Comparison of ENCODE assay signal across 8 cellular contexts in the genomic region with DNA sequence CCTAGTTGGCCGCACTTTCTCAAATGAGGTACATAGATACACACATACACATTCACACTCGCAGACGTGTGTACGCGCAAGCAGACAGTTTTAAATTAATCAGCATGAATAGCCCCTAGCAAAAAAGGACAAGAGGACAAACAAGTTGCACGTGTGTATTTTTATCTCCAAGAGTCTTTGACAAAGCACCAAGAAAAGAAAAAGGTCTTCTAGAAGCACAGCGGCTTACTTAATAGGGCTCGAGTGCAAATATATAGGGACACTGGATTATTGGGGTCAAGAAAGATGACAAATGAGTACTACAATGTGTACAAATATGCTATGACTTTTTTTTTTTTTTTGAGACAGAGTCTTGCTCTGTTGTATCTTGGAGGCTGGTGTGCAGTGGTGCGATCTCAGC. TPM values are rescaled to one million over a fixed set of nuclear protein-coding genes. Genes with fewer than 3 reads are reported as not detected.
DNase-seq lines count a peak whose midpoint lies in the region; ATAC-seq and TF ChIP-seq lines count a peak whose summit lies in the region.

No MANE protein-coding gene starts in this region.

- peak overlapping the region; percentile 89 for H2AFZ ChIP-seq in parathyroid adenoma
- no peak overlapping the region for H2AFZ ChIP-seq in GM23248

- H3K27me3 Mint-ChIP-seq in Calu3 (ENCODE audit: unreplicated experiment) = peaks cover 33% of the 10 kb centered on the region

- H3K27ac ChIP-seq in parathyroid adenoma (peak overlapping the region; percentile 79), GM23248 (no peak overlapping the region), WERI-Rb-1 (no peak overlapping the region)

- ATAC-seq in HG02973 (IDR thresholded peaks at IDR 0.05; ENCODE audit: unreplicated experiment) = no peak

- H3K9ac ChIP-seq in parathyroid adenoma = no peak overlapping the region
- no peak overlapping the region for H3K9ac ChIP-seq in GM23248

- 88 to 90% methylated on average over 9 of the region's 9 CpGs for WGBS in GM23248 (ENCODE audit: low coverage in 1 of 2, low lambda C conversion rate in 2 of 2, missing lambda C conversion rate in 2 of 2), 2 experiments

- H3K36me3 ChIP-seq in parathyroid adenoma (ENCODE audit: control insufficient read depth, insufficient read depth, low read length) = no peaks in the 10 kb centered on the region
- no peaks in the 10 kb centered on the region for H3K36me3 ChIP-seq in GM23248 (ENCODE audit: low read depth)
- H3K36me3 ChIP-seq in WERI-Rb-1 = no peaks in the 10 kb centered on the region

- DNase-seq in Calu3 (no peak), cerebellar cortex (ENCODE audit: low spot score) (peak; percentile 29), GM23248 (no peak), NCI-H2227 (lab: John Stamatoyannopoulos, UW; ENCODE audit: unreplicated experiment) (no peak), WERI-Rb-1 (no peak)
- DNase-seq in Jurkat, Clone E6-1 (ENCODE audit: low read depth, low spot score) = no peak

- H3K36me3 Mint-ChIP-seq in Calu3 (ENCODE audit: insufficient read depth, unreplicated experiment) = peaks cover 26% of the 10 kb centered on the region

- in situ Hi-C loops in GM23248 (cut with MboI) = loop anchor here (5.0 kb wide), 1 partner anchor 304 kb away; no protein-coding TSS in a partner anchor

- no peaks in the 10 kb centered on the region for H3K9me3 Mint-ChIP-seq in Calu3 (ENCODE audit: low read depth, unreplicated experiment)

- H3K9me3 ChIP-seq in parathyroid adenoma (ENCODE audit: control insufficient read depth, low read length) (no peaks in the 10 kb centered on the region), GM23248 (ENCODE audit: low read depth) (no peaks in the 10 kb centered on the region), WERI-Rb-1 (ENCODE audit: severe bottlenecking) (no peaks in the 10 kb centered on the region)

- CTCF ChIA-PET in Calu3 (lab: Charles Lee) = no interaction called here

- BruUV-seq in Calu3 (replicated peaks; lab: Mats Ljungman, UMichigan) = no TSS peak

- H4K20me1 ChIP-seq in GM23248 (ENCODE audit: insufficient read depth) = no peaks in the 10 kb centered on the region

- no peak for TF ChIP-seq CTCF in Calu3 (IDR thresholded peaks at IDR 0.05; ENCODE audit: unreplicated experiment)
- no peak for TF ChIP-seq CTCF in parathyroid adenoma (IDR thresholded peaks at IDR 0.05)
- TF ChIP-seq CTCF in WERI-Rb-1 (IDR thresholded peaks at IDR 0.05; ENCODE audit: low read depth, low read length) = no peak

- peak overlapping the region; percentile 85 for H3K4me3 ChIP-seq in Jurkat, Clone E6-1 (ENCODE audit: low read length)
- no peak overlapping the region for H3K4me3 ChIP-seq in parathyroid adenoma (ENCODE audit: low read depth, low read length)
- H3K4me3 ChIP-seq in GM23248 = no peak overlapping the region
- H3K4me3 ChIP-seq in WERI-Rb-1 (ENCODE audit: low read depth, low read length) = no peak overlapping the region

- H3F3A ChIP-seq in GM23248 (ENCODE audit: insufficient read depth) = peaks cover 20% of the 10 kb centered on the region; the same call in 1 of the 2 replicates

- no peaks in the 10 kb centered on the region for H3K9me2 ChIP-seq in GM23248 (ENCODE audit: insufficient read depth)

- peak overlapping the region; percentile 77 for H3K4me3 Mint-ChIP-seq in Calu3 (ENCODE audit: low read depth, unreplicated experiment)

- intact Hi-C loops in Calu3 (cut with micrococcal nuclease; ENCODE audit: unreplicated experiment) = no loop called here

- H3K79me2 ChIP-seq in parathyroid adenoma (no peaks in the 10 kb centered on the region), GM23248 (ENCODE audit: insufficient read depth) (no peaks in the 10 kb centered on the region)

- H3K4me2 ChIP-seq in parathyroid adenoma (ENCODE audit: low read length) (no peak overlapping the region), GM23248 (ENCODE audit: unreplicated experiment) (no peak overlapping the region)

- H3K27ac Mint-ChIP-seq in Calu3 (ENCODE audit: unreplicated experiment) = peak overlapping the region; percentile 50

- H3K4me1 ChIP-seq in parathyroid adenoma (peaks cover 12% of the 10 kb centered on the region), GM23248 (ENCODE audit: insufficient read depth) (peaks cover 8% of the 10 kb centered on the region; the same call in 1 of the 2 replicates)

- peaks cover 24% of the 10 kb centered on the region for H3K4me1 Mint-ChIP-seq in Calu3 (ENCODE audit: low read depth, unreplicated experiment)

- H3K27me3 ChIP-seq in parathyroid adenoma (ENCODE audit: control insufficient read depth, insufficient read depth, low read length) (no peaks in the 10 kb centered on the region), GM23248 (replicated peaks; ENCODE audit: insufficient read depth) (no peaks in the 10 kb centered on the region), WERI-Rb-1 (ENCODE audit: insufficient read depth, low read depth, severe bottlenecking) (no peaks in the 10 kb centered on the region)

RNA-seq across cellular contexts. Expression of a gene that starts 1.7 kb away (rescaled TPM):
- total RNA-seq in Calu3 (2022) = 2.9 and 4.0 TPM in 2 replicates
- polyA plus RNA-seq in Jurkat, Clone E6-1 (2012; ENCODE audit: insufficient read depth, insufficient read length) = 7.0 TPM
- 1.0 and 1.5 TPM in 2 replicates for total RNA-seq in GM23248 (2014; rRNA removed; shearing (Covaris generic))
- polyA plus RNA-seq in GM23248 (2016; fragmentation: Nextera tagmentation; extraction: Ambion mirVana) = 0.30 and 0.39 TPM in 2 replicates

RNA-seq across cellular contexts. Expression of a gene that starts 45.7 kb away (rescaled TPM):
- 53.3 and 59.3 TPM in 2 replicates for total RNA-seq in Calu3 (2022)
- polyA plus RNA-seq in Jurkat, Clone E6-1 (2012; ENCODE audit: insufficient read depth, insufficient read length) = 21.7 TPM
- 30.7 and 31.2 TPM in 2 replicates for total RNA-seq in GM23248 (2014; rRNA removed; shearing (Covaris generic))
- polyA plus RNA-seq in GM23248 (2016; fragmentation: Nextera tagmentation; extraction: Ambion mirVana) = 54.7 and 55.1 TPM in 2 replicates
